ENCODE assay signal across 1 cellular context in the genomic region with DNA sequence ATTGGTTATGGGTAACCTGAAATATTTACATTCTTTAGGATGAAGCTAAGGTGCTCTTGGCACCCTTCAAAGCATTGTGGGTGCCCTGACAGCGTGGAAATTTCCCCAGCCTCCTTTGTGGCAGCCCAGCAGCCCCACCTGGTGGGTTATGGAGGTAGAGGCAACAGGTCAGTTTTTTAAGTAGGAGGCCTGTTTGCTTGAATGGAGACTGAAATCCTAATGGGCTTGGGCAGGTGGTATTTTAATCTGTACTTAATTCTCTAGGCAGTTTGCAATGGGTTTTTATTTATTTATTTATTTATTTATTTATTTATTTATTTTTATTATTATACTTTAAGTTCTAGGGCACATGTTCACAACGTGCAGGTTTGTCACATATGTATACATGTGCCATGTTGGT.
TF ChIP-seq lines count a peak whose summit lies in the region.

No MANE protein-coding gene starts in this region.

TF ChIP-seq in liver, 16 proteins besides CTCF, POLR2A, EP300 and RAD21 (continued from another document):
- TF ChIP-seq, protein P1, sequence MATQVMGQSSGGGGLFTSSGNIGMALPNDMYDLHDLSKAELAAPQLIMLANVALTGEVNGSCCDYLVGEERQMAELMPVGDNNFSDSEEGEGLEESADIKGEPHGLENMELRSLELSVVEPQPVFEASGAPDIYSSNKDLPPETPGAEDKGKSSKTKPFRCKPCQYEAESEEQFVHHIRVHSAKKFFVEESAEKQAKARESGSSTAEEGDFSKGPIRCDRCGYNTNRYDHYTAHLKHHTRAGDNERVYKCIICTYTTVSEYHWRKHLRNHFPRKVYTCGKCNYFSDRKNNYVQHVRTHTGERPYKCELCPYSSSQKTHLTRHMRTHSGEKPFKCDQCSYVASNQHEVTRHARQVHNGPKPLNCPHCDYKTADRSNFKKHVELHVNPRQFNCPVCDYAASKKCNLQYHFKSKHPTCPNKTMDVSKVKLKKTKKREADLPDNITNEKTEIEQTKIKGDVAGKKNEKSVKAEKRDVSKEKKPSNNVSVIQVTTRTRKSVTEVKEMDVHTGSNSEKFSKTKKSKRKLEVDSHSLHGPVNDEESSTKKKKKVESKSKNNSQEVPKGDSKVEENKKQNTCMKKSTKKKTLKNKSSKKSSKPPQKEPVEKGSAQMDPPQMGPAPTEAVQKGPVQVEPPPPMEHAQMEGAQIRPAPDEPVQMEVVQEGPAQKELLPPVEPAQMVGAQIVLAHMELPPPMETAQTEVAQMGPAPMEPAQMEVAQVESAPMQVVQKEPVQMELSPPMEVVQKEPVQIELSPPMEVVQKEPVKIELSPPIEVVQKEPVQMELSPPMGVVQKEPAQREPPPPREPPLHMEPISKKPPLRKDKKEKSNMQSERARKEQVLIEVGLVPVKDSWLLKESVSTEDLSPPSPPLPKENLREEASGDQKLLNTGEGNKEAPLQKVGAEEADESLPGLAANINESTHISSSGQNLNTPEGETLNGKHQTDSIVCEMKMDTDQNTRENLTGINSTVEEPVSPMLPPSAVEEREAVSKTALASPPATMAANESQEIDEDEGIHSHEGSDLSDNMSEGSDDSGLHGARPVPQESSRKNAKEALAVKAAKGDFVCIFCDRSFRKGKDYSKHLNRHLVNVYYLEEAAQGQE (IDR thresholded peaks at IDR 0.05): no peak
- no peak for TF ChIP-seq RXRA (IDR thresholded peaks at IDR 0.05)
